Comparison of ENCODE assay signal across 8 cellular contexts in the genomic region with DNA sequence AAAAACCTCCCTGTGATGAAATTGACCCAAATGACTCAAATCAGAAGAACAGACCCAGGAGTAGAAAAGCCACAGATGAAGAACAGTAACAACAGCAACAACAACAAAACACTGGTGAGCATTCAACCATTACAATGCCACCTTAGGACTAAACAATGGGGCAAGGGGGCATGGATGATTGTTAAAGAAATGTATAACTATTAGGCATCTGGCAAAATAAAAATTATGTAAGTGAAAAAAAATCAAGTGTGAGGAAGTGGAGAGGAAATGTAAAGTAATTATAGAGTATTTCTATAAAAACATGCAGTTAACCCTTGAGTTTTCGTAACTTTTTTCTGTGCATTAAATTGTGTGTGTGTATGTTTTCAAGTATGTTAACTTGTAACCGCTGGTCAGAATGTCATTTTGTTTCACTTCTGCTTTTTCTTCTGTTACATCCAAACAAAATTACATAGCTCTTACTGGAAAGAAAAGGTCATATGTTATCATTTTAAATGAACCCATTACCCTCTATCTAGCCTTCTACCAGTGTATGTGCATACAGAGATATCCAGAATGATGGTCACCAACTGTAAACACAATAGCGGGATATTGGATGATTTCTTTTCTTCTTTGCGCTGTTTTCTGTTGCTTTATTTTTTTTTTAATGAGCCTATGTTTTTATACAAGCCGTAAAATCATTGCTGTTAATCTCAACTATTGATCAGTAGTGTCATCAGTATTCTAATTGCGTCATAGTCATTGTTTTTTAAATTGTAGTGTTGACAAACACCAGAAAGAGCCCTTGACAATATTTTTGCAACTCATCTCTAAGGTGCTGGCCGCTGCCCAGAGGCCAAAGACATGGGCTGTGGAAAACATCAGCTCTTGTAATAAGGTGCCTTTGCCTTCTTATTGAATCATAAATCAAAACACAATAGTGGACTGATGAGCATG.
A peak's percentile ranks its signal among the peaks of the same experiment; 100 is the strongest.
DNase-seq lines count a peak whose midpoint lies in the region; ATAC-seq and TF ChIP-seq lines count a peak whose summit lies in the region.

No MANE protein-coding gene starts in this region.

- TF ChIP-seq POLR2A in testis (IDR thresholded peaks at IDR 0.05), result no peak

- TF ChIP-seq CTCF in GM20000 (IDR thresholded peaks at IDR 0.05; ENCODE audit: extremely low read depth, missing control alignments), result no peak
- no peak for TF ChIP-seq CTCF in testis (IDR thresholded peaks at IDR 0.05)

- H3K4me3 Mint-ChIP-seq in activated naive CD8-positive, alpha-beta T cell treated with anti-CD3 and anti-CD28 coated beads, Interleukin-2, amount 50 U/mL, for 24 hours, result no peak overlapping the region

- no peaks in the 10 kb centered on the region for H3K36me3 ChIP-seq in testis (ENCODE audit: low read depth, missing control alignments)

- no peak overlapping the region for H3K27ac ChIP-seq in testis

- DNase-seq in ELR (ENCODE audit: low read depth) (peak; percentile 7), GM20000 (ENCODE audit: low spot score) (peak; percentile 75), NCI-H748 treated with DMSO at 0.1 percent for 48 hours (lab: John Stamatoyannopoulos, UW) (no peak), testis (no peak), T1000 (lab: John Stamatoyannopoulos, UW) (no peak), activated gamma-delta T cell treated with Interleukin-2 at 50 U/mL for 16 hours (no peak)
- no peak for DNase-seq in activated naive CD8-positive, alpha-beta T cell treated with anti-CD3 and anti-CD28 coated beads, Interleukin-2, amount 50 U/mL, for 24 hours

- H3K27me3 Mint-ChIP-seq in activated naive CD8-positive, alpha-beta T cell treated with anti-CD3 and anti-CD28 coated beads, Interleukin-2, amount 50 U/mL, for 24 hours, result no peaks in the 10 kb centered on the region

- H3K27me3 ChIP-seq in testis, result no peaks in the 10 kb centered on the region

- peaks cover 35% of the 10 kb centered on the region for H3K4me1 Mint-ChIP-seq in activated naive CD8-positive, alpha-beta T cell treated with anti-CD3 and anti-CD28 coated beads, Interleukin-2, amount 50 U/mL, for 24 hours

- WGBS in testis, 2 donors, result 92 to 94% methylated on average over 7 of the region's 7 CpGs

- no peaks in the 10 kb centered on the region for H3K4me1 ChIP-seq in testis

- H3K9me3 ChIP-seq in testis, result no peaks in the 10 kb centered on the region

- ATAC-seq in HG03439 (IDR thresholded peaks at IDR 0.05; ENCODE audit: unreplicated experiment), result peak; percentile 92
- ATAC-seq in activated naive CD8-positive, alpha-beta T cell treated with anti-CD3 and anti-CD28 coated beads, Interleukin-2, amount 50 U/mL, for 24 hours, result no peak

- H3K36me3 Mint-ChIP-seq in activated naive CD8-positive, alpha-beta T cell treated with anti-CD3 and anti-CD28 coated beads, Interleukin-2, amount 50 U/mL, for 24 hours (ENCODE audit: low read depth), result peaks cover 10% of the 10 kb centered on the region

- peaks cover 4% of the 10 kb centered on the region for H3K9me3 Mint-ChIP-seq in activated naive CD8-positive, alpha-beta T cell treated with anti-CD3 and anti-CD28 coated beads, Interleukin-2, amount 50 U/mL, for 24 hours

- H3K4me3 ChIP-seq in testis, result no peak overlapping the region

- H3K27ac Mint-ChIP-seq in activated naive CD8-positive, alpha-beta T cell treated with anti-CD3 and anti-CD28 coated beads, Interleukin-2, amount 50 U/mL, for 24 hours, result peak overlapping the region; percentile 44

- intact Hi-C loops in testis (cut with DNase I; ENCODE audit: low total_unique reads), result no loop called here

Comparison
In these comparisons a context has a peak if more than half of its experiments do, and no peak if none do; other contexts are left out.
1. DNase-seq: peak in ELR (single experiment) and GM20000 (single experiment); none in activated naive CD8-positive, alpha-beta T cell treated with anti-CD3 and anti-CD28 coated beads, Interleukin-2, amount 50 U/mL, for 24 hours (single experiment), NCI-H748 treated with DMSO at 0.1 percent for 48 hours (single experiment), testis (single experiment), T1000 (single experiment) and activated gamma-delta T cell treated with Interleukin-2 at 50 U/mL for 16 hours (single experiment).